In the genomic region with DNA sequence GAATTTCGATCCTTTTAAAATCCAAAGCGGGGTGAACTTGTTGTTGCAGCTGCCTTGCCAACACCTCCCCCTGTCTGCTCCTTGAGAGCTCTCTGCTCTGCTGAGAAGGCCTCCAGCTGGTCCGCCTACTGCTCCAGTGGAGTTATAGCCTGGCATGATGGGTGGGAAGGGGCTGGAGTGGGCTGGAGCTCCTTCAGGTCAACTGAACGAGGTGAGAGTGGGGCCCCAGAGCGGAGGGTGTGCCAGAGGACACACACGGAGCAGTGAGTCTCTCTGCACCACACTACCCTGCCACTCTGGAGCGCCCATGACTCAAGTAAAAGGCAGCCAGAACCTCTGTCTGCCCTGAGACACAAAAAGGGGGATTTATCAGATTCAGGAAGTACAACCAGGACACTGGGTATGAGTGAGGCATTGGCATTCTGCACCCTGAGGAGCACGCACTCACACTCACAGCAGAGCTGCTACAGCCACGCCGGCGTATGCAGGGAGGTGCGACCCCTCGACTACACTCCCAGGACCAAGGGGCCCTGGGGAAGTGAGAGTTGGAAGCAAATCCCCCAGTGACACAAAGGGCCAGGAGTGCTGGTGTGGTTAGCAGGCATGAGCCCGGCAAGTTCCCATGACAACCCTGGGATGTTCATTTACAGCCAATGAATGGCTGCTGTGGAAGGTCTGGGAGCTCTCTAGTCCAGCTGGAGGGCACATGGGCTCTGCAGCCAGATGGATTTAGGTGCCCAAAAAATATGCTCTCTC, we compare ENCODE assay signal across 1 cellular context.
TF ChIP-seq lines count a peak whose summit lies in the region.

No MANE protein-coding gene starts in this region.

TF ChIP-seq in endothelial cell of umbilical vein, 7 proteins besides CTCF, POLR2A, EP300 and RAD21:
- TF ChIP-seq MYC (IDR thresholded peaks at IDR 0.05; ENCODE audit: low read depth, low read length) (no peak), POLR2AphosphoS5 (IDR thresholded peaks at IDR 0.05; ENCODE audit: insufficient read depth, low read depth, low read length) (peak; percentile 74), EZH2 (IDR thresholded peaks at IDR 0.05; ENCODE audit: borderline replicate concordance, low read depth, low read length, severe bottlenecking) (no peak), GATA2 (IDR thresholded peaks at IDR 0.05; ENCODE audit: insufficient read depth, insufficient read length, low read depth, low read length) (peak; percentile 91), FOS (IDR thresholded peaks at IDR 0.05; ENCODE audit: borderline replicate concordance, insufficient read depth, low read length) (peak; percentile 39)
